ENCODE assay signal across 8 cellular contexts in the genomic region with DNA sequence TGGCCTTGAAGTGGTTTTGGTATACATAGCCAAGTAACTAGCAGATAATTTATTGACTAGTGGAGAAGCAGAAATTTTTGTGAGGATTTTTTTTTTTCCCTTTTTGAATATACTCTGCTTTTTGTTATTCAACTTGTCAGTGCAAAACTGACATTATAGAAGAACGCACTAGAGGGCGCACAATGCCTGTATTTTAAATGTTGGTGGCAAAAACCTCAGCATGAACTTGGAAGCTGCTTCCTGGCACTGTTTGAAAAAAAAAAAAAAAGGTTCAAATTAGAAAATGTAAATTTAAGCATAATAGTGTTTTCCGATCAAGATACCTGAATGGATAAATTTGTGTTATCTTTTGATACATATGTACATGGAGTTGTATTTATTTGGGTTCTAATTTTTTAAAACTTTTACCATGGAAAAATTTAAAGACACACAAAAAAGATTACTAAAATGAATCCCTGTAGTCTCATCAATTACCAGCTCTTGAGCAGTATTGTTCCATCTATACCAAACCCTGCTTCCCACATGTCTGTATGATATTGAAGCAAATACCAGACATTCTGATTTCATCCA.
DNase-seq lines count a peak whose midpoint lies in the region; FAIRE-seq and TF ChIP-seq lines count a peak whose summit lies in the region.

No MANE protein-coding gene starts in this region.

- FAIRE-seq in islet of Langerhans (lab: Jason Lieb, UNC): peak; percentile 99

- in situ Hi-C loops in ACHN (cut with HindIII; ENCODE audit: low pct_ligation_motif_present, low pct_unique_long_range_greater_than_20kb, low sequenced_read_pairs): no loop called here
- in situ Hi-C loops in GM13977 (cut with MboI; ENCODE audit: low pct_unique_long_range_greater_than_20kb, low sequenced_read_pairs, unreplicated experiment): loop anchor here (5.0 to 25.0 kb wide), 2 partner anchors 111 to 541 kb away; no protein-coding TSS in a partner anchor
- in situ Hi-C loops in T47D (cut with HindIII; ENCODE audit: low pct_unique_long_range_greater_than_20kb, low sequenced_read_pairs): no loop called here

- peak; percentile 72 for TF ChIP-seq CTCF in GM13977 (IDR thresholded peaks at IDR 0.05; ENCODE audit: extremely low read depth, insufficient read depth, missing control alignments)

- DNase-seq in ACHN: peak; percentile 68
- DNase-seq in GM13977 (ENCODE audit: low spot score): peak; percentile 44
- peak; percentile 9 for DNase-seq in NCI-H1092 (lab: John Stamatoyannopoulos, UW)
- DNase-seq in T1000 (lab: John Stamatoyannopoulos, UW): peak; percentile 47
- DNase-seq in T47D (ENCODE audit: low read depth in 1 of 2, low spot score in 1 of 2): peak; percentile 25 to 69
- peak; percentile 51 to 72 for DNase-seq in stimulated activated CD4-positive, alpha-beta T cell treated with anti-CD3 and anti-CD28 coated beads, Interleukin-2, amount 100 ng/mL, for 24 hours
- no peak for DNase-seq in OCI-M2 (lab: John Stamatoyannopoulos, UW; ENCODE audit: unreplicated experiment)
